In the genomic region with DNA sequence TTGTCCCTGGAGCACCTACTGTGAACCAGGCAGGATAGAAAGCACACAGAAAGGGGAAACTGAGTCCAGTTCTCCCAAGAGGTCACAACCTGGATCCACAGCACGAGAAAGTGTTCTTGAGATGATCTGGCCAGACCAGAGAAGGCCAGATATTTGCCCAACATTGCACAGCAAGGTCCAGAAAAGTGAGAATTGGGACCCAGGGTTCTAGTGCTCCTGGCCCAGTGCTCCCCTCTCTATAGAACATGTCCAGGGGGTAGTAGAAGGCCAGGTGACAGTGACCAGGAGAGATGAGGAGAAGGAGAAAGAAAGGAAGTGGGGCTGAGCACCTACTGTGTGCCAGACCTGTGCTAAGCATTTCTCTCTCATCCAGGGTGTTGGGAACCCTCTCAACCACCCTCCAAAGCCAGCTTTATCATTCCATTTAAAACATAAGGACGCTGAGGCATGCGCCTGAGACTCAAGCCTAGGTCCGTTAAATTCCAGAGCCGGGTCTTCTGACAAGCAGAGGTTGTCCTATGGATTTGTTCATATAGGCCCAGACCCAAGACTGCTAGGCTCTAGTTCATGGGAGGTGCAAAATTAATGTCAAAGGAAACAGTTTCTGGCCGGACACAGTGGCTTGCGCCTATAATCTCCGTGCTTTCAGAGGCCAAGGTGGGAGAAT, we compare ENCODE assay signal across 28 cellular contexts.
"Had no signal": no experiment of that assay in that cellular context is flagged by ENCODE, and none has a peak within 500 bp of the region (broad histone marks: within the 10 kb centered on the region; RNA-seq: fewer than 3 reads in every experiment).

No MANE protein-coding gene starts in this region.

- H3K4me1 ChIP-seq: prostate gland had no signal

- H3K4me3 ChIP-seq: ascending aorta, cardiac muscle cell, colonic mucosa, left lung, lung, pancreas, prostate gland, thyroid gland had no signal

- H3K9me3 ChIP-seq: ascending aorta, colonic mucosa, left lung, pancreas, prostate gland, thyroid gland had no signal

- H3K36me3 ChIP-seq: ascending aorta, cardiac muscle cell, colonic mucosa, left lung, pancreas, prostate gland, stomach, thyroid gland had no signal

- FAIRE-seq: frontal cortex, islet of Langerhans, pancreas, TTC549 had no signal

- ATAC-seq: left lung; stimulated activated naive B cell treated with anti-CD40 and anti-IgM and Interleukin-4, amounts not matched to agents 10 μg/mL and 1 μg/mL and 100 μg/mL, for 72 hours had no signal

- H3K27me3 ChIP-seq: ascending aorta, cardiac muscle cell, colonic mucosa, pancreas, stomach, thyroid gland had no signal

- DNase-seq: activated CD4-positive, alpha-beta memory T cell treated with anti-CD3 and anti-CD28 coated beads for 36 hours; activated CD4-positive, alpha-beta T cell treated with anti-CD3 and anti-CD28 coated beads, Interleukin-2, amount 10 ng/mL, durations not matched to agents 24 days and 14 days; activated CD4-positive, CD25-positive, alpha-beta regulatory T cell treated with anti-CD3 and anti-CD28 coated beads, Interleukin-2, amount 50 U/mL, for 72 hours; activated CD8-positive, alpha-beta memory T cell treated with anti-CD3 and anti-CD28 coated beads, Interleukin-2, amount 50 U/mL, for 4 hours; activated effector memory CD4-positive, alpha-beta T cell treated with anti-CD3 and anti-CD28 coated beads, Interleukin-2, amount 50 U/mL, for 16 hours; activated naive CD4-positive, alpha-beta T cell treated with anti-CD3 and anti-CD28 coated beads, Interleukin-2, amount 10 ng/mL, durations not matched to agents 7 days and 5 days; activated naive CD8-positive, alpha-beta T cell treated with anti-CD3 and anti-CD28 coated beads, Interleukin-2, amount 10 ng/mL, durations not matched to agents 7 days and 5 days; activated T-cell treated with anti-CD3 and anti-CD28 coated beads, Interleukin-2, amount 50 U/mL, for 1 hour; cerebellar nuclear complex; colonic mucosa; effector CD8-positive, alpha-beta T cell; glutamatergic neuron; left lung; stimulated activated CD4-positive, alpha-beta T cell treated with anti-CD3 and anti-CD28 coated beads, Interleukin-15, amount 100 ng/mL, for 24 hours; stimulated activated CD4-positive, alpha-beta T cell treated with anti-CD3 and anti-CD28 coated beads, Interleukin-2, amount 100 ng/mL, for 24 hours; stimulated activated naive B cell treated with anti-CD40 and anti-IgM and Interleukin-4, amounts not matched to agents 10 μg/mL and 1 μg/mL and 100 μg/mL, for 72 hours; stomach; T-helper 9 cell; thyroid gland had no signal

- H3K27ac ChIP-seq: ascending aorta, cardiac muscle cell, colonic mucosa, left lung, prostate gland, thyroid gland, VCaP had no signal
